9 cellular contexts compared by ENCODE assay signal in the genomic region with DNA sequence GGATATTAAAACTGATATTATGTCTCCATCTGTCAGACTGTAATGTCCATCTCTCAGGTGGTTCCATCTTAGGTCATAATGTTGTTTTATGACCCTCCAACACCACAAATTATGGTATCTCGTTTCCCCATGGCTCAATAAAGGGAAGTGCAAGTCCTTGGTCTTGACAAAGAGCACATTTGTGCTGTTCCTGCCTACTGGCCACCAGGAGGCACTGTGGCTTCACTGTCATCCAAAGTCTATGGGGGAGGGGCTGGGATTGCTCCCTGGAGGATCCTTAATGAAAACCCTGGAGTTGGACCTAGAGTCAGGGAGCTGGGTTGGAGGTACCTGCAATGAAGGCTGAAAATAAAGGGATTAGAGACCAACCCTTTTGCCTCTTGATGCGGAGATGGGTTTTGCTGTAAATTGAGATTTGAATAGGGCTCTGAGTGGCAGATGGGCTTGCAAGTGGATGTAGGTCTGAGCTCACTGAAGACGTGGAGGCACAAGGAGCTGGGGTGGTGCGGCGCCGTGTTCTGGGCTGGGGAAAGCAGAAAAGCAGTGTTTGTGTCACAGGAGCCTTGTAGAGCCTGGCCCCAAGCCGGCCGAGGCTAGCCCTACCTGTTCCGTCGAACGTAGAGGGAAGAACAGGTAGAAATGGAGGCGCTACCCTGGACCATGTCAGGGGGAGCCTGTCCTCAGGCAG.
DNase-seq lines count a peak whose midpoint lies in the region; ATAC-seq and TF ChIP-seq lines count a peak whose summit lies in the region.
"Had no signal": no experiment of that assay in that cellular context is flagged by ENCODE, and none has a peak within 500 bp of the region (broad histone marks: within the 10 kb centered on the region; RNA-seq: fewer than 3 reads in every experiment).

No MANE protein-coding gene starts in this region.

- ATAC-seq in GM19324 (IDR thresholded peaks at IDR 0.05; ENCODE audit: low FRiP score, unreplicated experiment) (peak; percentile 35), GM19023 (IDR thresholded peaks at IDR 0.05; ENCODE audit: unreplicated experiment) (no peak), HG03457 (IDR thresholded peaks at IDR 0.05; ENCODE audit: unreplicated experiment) (no peak)

- no peak overlapping the region for H3K4me3 Mint-ChIP-seq in chondrocyte (ENCODE audit: unreplicated experiment)
- H3K4me3 Mint-ChIP-seq: T-cell had no signal

- peak; percentile 75 for TF ChIP-seq CTCF in chondrocyte (IDR thresholded peaks at IDR 0.05)
- TF ChIP-seq CTCF in ascending aorta (IDR thresholded peaks at IDR 0.05): peak in 1 of 3 experiments; percentile 19

- no peaks in the 10 kb centered on the region for H3K4me1 ChIP-seq in ascending aorta

- H3K9me3 Mint-ChIP-seq in chondrocyte (ENCODE audit: low read depth): no peaks in the 10 kb centered on the region
- H3K9me3 Mint-ChIP-seq: T-cell had no signal

- H3K27me3 ChIP-seq in ascending aorta: no peaks in the 10 kb centered on the region

- H3K27ac Mint-ChIP-seq in chondrocyte (ENCODE audit: unreplicated experiment): no peak overlapping the region

- H3K4me1 Mint-ChIP-seq in chondrocyte (ENCODE audit: low read depth): peaks cover 25% of the 10 kb centered on the region

- DNase-seq in COLO829 (ENCODE audit: low spot score) (peak; percentile 87), NCI-H82 (lab: John Stamatoyannopoulos, UW) (peak; percentile 78), chondrocyte (ENCODE audit: low spot score) (no peak), myocyte (ENCODE audit: low read depth) (peak; percentile 35), ascending aorta (ENCODE audit: low spot score in 2 of 2) (no peak)

- H3K36me3 Mint-ChIP-seq in chondrocyte (ENCODE audit: low read depth): no peaks in the 10 kb centered on the region
- H3K36me3 Mint-ChIP-seq: T-cell had no signal

- intact Hi-C loops in ascending aorta (cut with DNase I): no loop called here

- no peak overlapping the region for H3K27ac ChIP-seq in ascending aorta

- H3K4me3 ChIP-seq in ascending aorta: no peak overlapping the region

- H3K27me3 Mint-ChIP-seq in chondrocyte (ENCODE audit: low read depth): no peaks in the 10 kb centered on the region

- H3K9me3 ChIP-seq in ascending aorta: no peaks in the 10 kb centered on the region

- H3K36me3 ChIP-seq in ascending aorta: no peaks in the 10 kb centered on the region

Comparison
In these comparisons a context has a peak if more than half of its experiments do, and no peak if none do; other contexts are left out.
1. DNase-seq: peak in COLO829 (single experiment), NCI-H82 (single experiment) and myocyte (single experiment); none in chondrocyte (single experiment) and ascending aorta (0 of 2).